In the genomic region with DNA sequence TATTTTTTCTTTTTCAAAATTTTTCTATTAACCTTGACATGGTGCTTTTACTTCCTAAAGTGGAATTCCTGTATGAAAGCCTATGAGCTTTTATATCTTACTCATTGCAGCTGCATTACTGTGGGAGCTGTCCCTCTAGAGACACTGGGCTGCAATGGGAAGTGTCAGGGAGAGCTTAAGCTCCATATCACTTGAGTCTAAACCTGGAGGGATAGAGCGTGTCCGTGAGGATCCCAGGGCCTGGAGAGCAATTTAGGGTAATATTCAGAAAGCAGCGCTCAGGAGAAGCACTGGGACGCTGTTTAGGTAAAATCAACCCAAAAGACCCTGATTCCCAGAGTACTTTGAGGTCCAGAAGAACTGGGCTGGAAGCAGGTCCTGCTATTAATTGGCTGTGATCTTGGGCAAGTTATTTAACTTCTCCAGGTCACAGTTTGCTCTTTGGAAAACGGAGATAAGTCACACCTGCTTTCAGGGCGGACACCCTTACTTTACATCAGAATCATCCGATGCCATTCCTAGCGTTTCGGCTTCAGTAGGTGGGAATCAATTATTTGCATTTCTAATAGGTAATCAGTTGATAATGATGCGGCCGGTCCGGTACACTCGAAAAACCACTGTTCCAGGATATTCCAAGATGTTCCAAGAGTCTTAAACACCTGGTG, we compare ENCODE assay signal across 8 cellular contexts. TPM values are rescaled to one million over a fixed set of nuclear protein-coding genes. Genes with fewer than 3 reads are reported as not detected.
DNase-seq lines count a peak whose midpoint lies in the region; ATAC-seq and TF ChIP-seq lines count a peak whose summit lies in the region.

No MANE protein-coding gene starts in this region.

- H3K4me1 ChIP-seq in SK-N-SH (ENCODE audit: control insufficient read depth in 1 of 2, insufficient read depth in 2 of 2, low read depth in 1 of 2, low read length in 1 of 2): peaks cover 0 to 14% of the 10 kb centered on the region in 2 experiments; a peak in 2 of 4 replicates
- peaks cover 6% of the 10 kb centered on the region for H3K4me1 ChIP-seq in iPS-15b (ENCODE audit: control insufficient read depth, insufficient read depth, low read length)
- H3K4me1 ChIP-seq in stomach smooth muscle (ENCODE audit: control insufficient read depth, insufficient read depth, low read length): peaks cover 14% of the 10 kb centered on the region

- TF ChIP-seq RAD21 in SK-N-SH (IDR thresholded peaks at IDR 0.05; ENCODE audit: low read length): no peak

- 59% methylated on average over 13 of the region's 13 CpGs for WGBS in SK-N-SH (ENCODE audit: low lambda C conversion rate)

- H3K4me2 ChIP-seq in SK-N-SH: peak overlapping the region; percentile 94

- H3K79me2 ChIP-seq in SK-N-SH (ENCODE audit: insufficient read depth): peaks cover 20% of the 10 kb centered on the region

- DNase-seq in SK-N-SH: no peak
- DNase-seq in WERI-Rb-1: peak; percentile 35
- no peak for DNase-seq in NCI-H526 treated with DMSO at 0.1 percent for 48 hours (lab: John Stamatoyannopoulos, UW)
- DNase-seq in EL: no peak
- no peak for DNase-seq in AG08395 (ENCODE audit: low spot score)

- H3K9me3 ChIP-seq in SK-N-SH (no peaks in the 10 kb centered on the region), WERI-Rb-1 (ENCODE audit: severe bottlenecking) (no peaks in the 10 kb centered on the region), iPS-15b (ENCODE audit: control insufficient read depth, insufficient read depth, low read length) (no peaks in the 10 kb centered on the region), stomach smooth muscle (ENCODE audit: control insufficient read depth in 2 of 2, low read length in 2 of 2) (no peaks in the 10 kb centered on the region)

- no peak overlapping the region for H3K27ac ChIP-seq in SK-N-SH (ENCODE audit: low read depth in 2 of 2, low read length in 1 of 2)
- peak overlapping the region; percentile 26; the same call in 1 of the 2 replicates for H3K27ac ChIP-seq in WERI-Rb-1
- H3K27ac ChIP-seq in stomach smooth muscle (ENCODE audit: low read length): no peak overlapping the region

- no peaks in the 10 kb centered on the region for H4K20me1 ChIP-seq in SK-N-SH (ENCODE audit: insufficient read depth)

- H3K4me3 ChIP-seq in SK-N-SH (ENCODE audit: low read depth in 2 of 2, low read length in 1 of 2) (peak overlapping the region; percentile 82), WERI-Rb-1 (ENCODE audit: low read depth, low read length) (peak overlapping the region; percentile 84), iPS-15b (ENCODE audit: low read depth, low read length) (peak overlapping the region; percentile 48), stomach smooth muscle (ENCODE audit: low read length in 2 of 2) (peak overlapping the region; percentile 73 to 89)

- CTCF ChIA-PET in SK-N-SH (lab: Yijun Ruan, JAX): interaction anchor here (0.6 to 1.6 kb wide), 4 partner anchors 78 to 205 kb away, joined by 3 to 8 read pairs (median 3); no protein-coding TSS in a partner anchor

- H3F3A ChIP-seq in SK-N-SH (replicated peaks; ENCODE audit: insufficient read depth): peaks cover 3% of the 10 kb centered on the region

- no peaks in the 10 kb centered on the region for H3K27me3 ChIP-seq in SK-N-SH (ENCODE audit: insufficient read depth)
- no peaks in the 10 kb centered on the region for H3K27me3 ChIP-seq in WERI-Rb-1 (ENCODE audit: insufficient read depth, low read depth, severe bottlenecking)
- H3K27me3 ChIP-seq in iPS-15b (ENCODE audit: control insufficient read depth, insufficient read depth, low read length): no peaks in the 10 kb centered on the region
- no peaks in the 10 kb centered on the region for H3K27me3 ChIP-seq in stomach smooth muscle (ENCODE audit: control insufficient read depth in 1 of 2, insufficient read depth in 2 of 2, low read length in 2 of 2)

- no peak for ATAC-seq in SK-N-SH treated with all-trans-retinoic acid at 6 μM for 48 hours

- POLR2A ChIA-PET in SK-N-SH (lab: Yijun Ruan, JAX): interaction anchor here (0.7 to 2.0 kb wide), 7 partner anchors 10 to 450 kb away, joined by 3 to 14 read pairs (median 4); a partner anchor contains a TSS

- no peaks in the 10 kb centered on the region for H3K9me2 ChIP-seq in SK-N-SH

- H3K36me3 ChIP-seq in SK-N-SH (replicated peaks in 1 of 2; ENCODE audit: control insufficient read depth in 1 of 2, insufficient read depth in 2 of 2, low read length in 1 of 2) (peaks cover 14 to 16% of the 10 kb centered on the region in 2 experiments), WERI-Rb-1 (peaks cover 26% of the 10 kb centered on the region), iPS-15b (ENCODE audit: control insufficient read depth, insufficient read depth, low read length) (no peaks in the 10 kb centered on the region), stomach smooth muscle (ENCODE audit: control insufficient read depth in 2 of 2, insufficient read depth in 2 of 2, low read length in 2 of 2) (peaks cover 0 to 2% of the 10 kb centered on the region in 2 donors)

- H3K9ac ChIP-seq in SK-N-SH (no peak overlapping the region), iPS-15b (ENCODE audit: low read depth, low read length) (peak overlapping the region; percentile 66), stomach smooth muscle (ENCODE audit: low read length in 2 of 2) (peak overlapping the region in 1 of 2 donors; percentile 47)

- TF ChIP-seq EP300 in SK-N-SH (IDR thresholded peaks at IDR 0.05; ENCODE audit: borderline replicate concordance in 1 of 2, low read depth in 1 of 2, low read length in 1 of 2): no peak

- TF ChIP-seq CTCF in SK-N-SH (IDR thresholded peaks at IDR 0.05): no peak
- TF ChIP-seq CTCF in WERI-Rb-1 (IDR thresholded peaks at IDR 0.05; ENCODE audit: low read depth, low read length): no peak

- H2AFZ ChIP-seq in SK-N-SH (ENCODE audit: low read depth): peak overlapping the region; percentile 93

TF ChIP-seq in SK-N-SH, 30 proteins besides CTCF, POLR2A, EP300 and RAD21:
- TF ChIP-seq CHD2 (IDR thresholded peaks at IDR 0.05; ENCODE audit: low read length, partially characterized antibody) (no peak), RFX5 (IDR thresholded peaks at IDR 0.05; ENCODE audit: low read length) (no peak), RCOR1 (IDR thresholded peaks at IDR 0.05; ENCODE audit: low read length) (no peak)

TF ChIP-seq in SK-N-SH treated with all-trans-retinoic acid at 6 μM for 48 hours, 23 proteins besides CTCF, POLR2A, EP300 and RAD21 (continues in another document):
- TF ChIP-seq, protein P1, sequence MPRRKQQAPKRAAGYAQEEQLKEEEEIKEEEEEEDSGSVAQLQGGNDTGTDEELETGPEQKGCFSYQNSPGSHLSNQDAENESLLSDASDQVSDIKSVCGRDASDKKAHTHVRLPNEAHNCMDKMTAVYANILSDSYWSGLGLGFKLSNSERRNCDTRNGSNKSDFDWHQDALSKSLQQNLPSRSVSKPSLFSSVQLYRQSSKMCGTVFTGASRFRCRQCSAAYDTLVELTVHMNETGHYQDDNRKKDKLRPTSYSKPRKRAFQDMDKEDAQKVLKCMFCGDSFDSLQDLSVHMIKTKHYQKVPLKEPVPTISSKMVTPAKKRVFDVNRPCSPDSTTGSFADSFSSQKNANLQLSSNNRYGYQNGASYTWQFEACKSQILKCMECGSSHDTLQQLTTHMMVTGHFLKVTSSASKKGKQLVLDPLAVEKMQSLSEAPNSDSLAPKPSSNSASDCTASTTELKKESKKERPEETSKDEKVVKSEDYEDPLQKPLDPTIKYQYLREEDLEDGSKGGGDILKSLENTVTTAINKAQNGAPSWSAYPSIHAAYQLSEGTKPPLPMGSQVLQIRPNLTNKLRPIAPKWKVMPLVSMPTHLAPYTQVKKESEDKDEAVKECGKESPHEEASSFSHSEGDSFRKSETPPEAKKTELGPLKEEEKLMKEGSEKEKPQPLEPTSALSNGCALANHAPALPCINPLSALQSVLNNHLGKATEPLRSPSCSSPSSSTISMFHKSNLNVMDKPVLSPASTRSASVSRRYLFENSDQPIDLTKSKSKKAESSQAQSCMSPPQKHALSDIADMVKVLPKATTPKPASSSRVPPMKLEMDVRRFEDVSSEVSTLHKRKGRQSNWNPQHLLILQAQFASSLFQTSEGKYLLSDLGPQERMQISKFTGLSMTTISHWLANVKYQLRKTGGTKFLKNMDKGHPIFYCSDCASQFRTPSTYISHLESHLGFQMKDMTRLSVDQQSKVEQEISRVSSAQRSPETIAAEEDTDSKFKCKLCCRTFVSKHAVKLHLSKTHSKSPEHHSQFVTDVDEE (CRISPR knock-in tag; IDR thresholded peaks at IDR 0.05): no peak
- TF ChIP-seq, protein P2, sequence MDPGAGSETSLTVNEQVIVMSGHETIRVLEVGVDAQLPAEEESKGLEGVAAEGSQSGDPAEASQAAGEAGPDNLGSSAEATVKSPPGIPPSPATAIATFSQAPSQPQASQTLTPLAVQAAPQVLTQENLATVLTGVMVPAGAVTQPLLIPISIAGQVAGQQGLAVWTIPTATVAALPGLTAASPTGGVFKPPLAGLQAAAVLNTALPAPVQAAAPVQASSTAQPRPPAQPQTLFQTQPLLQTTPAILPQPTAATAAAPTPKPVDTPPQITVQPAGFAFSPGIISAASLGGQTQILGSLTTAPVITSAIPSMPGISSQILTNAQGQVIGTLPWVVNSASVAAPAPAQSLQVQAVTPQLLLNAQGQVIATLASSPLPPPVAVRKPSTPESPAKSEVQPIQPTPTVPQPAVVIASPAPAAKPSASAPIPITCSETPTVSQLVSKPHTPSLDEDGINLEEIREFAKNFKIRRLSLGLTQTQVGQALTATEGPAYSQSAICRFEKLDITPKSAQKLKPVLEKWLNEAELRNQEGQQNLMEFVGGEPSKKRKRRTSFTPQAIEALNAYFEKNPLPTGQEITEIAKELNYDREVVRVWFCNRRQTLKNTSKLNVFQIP (CRISPR knock-in tag; IDR thresholded peaks at IDR 0.05; ENCODE audit: borderline replicate concordance, low read depth): no peak
- TF ChIP-seq, protein P3, sequence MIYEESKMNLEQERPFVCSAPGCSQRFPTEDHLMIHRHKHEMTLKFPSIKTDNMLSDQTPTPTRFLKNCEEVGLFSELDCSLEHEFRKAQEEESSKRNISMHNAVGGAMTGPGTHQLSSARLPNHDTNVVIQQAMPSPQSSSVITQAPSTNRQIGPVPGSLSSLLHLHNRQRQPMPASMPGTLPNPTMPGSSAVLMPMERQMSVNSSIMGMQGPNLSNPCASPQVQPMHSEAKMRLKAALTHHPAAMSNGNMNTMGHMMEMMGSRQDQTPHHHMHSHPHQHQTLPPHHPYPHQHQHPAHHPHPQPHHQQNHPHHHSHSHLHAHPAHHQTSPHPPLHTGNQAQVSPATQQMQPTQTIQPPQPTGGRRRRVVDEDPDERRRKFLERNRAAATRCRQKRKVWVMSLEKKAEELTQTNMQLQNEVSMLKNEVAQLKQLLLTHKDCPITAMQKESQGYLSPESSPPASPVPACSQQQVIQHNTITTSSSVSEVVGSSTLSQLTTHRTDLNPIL (CRISPR knock-in tag; IDR thresholded peaks at IDR 0.05; ENCODE audit: low read depth): no peak
- TF ChIP-seq BACH2 (CRISPR knock-in tag; IDR thresholded peaks at IDR 0.05; ENCODE audit: borderline replicate concordance) (no peak), ZFP3 (CRISPR knock-in tag; IDR thresholded peaks at IDR 0.05) (no peak), ZNF565 (CRISPR knock-in tag; conservative IDR thresholded peaks at IDR 0.05; ENCODE audit: low read depth) (no peak)

RNA-seq across cellular contexts. Expression of a gene that starts 0.6 kb away (rescaled TPM):
- polyA plus RNA-seq in SK-N-SH (2012; rRNA removed): 661 and 799 TPM in 2 replicates
- polyA plus RNA-seq in SK-N-SH (2012; cell fraction: cytosol; rRNA removed): 577 and 670 TPM in 2 replicates
- polyA plus RNA-seq in SK-N-SH (2012; cell fraction: nucleus; rRNA removed): 588 and 622 TPM in 2 replicates

RNA-seq across cellular contexts. Expression of a gene that starts 11.8 kb away (rescaled TPM):
- not detected in 2 replicates for polyA plus RNA-seq in SK-N-SH (2012; rRNA removed)
- not detected in 2 replicates for polyA plus RNA-seq in SK-N-SH (2012; cell fraction: cytosol; rRNA removed)
- not detected in 2 replicates for polyA plus RNA-seq in SK-N-SH (2012; cell fraction: nucleus; rRNA removed)
